1 cellular context compared by ENCODE assay signal in genomic region chr22:29071261-29072045, GRCh38.
TF ChIP-seq lines count a peak whose summit lies in the region.

No MANE protein-coding gene starts in this region.

TF ChIP-seq in K562, 482 proteins besides CTCF, POLR2A, EP300 and RAD21:
- 0 out of 2 replicates have a peak, but pooled peaks have one; percentile 26 for TF ChIP-seq ZBTB33 (CRISPR knock-in tag; IDR thresholded peaks at IDR 0.05)
- no peak for TF ChIP-seq CCAR2 (IDR thresholded peaks at IDR 0.05; ENCODE audit: low read depth, low read length)
- TF ChIP-seq EGR1 (conservative IDR thresholded peaks at IDR 0.05) = peak; percentile 43; the same call in 1 of the 2 replicates
